ENCODE assay signal across 11 cellular contexts in genomic region chr5:157971466-157972324, GRCh38.
DNase-seq lines count a peak whose midpoint lies in the region; ATAC-seq and TF ChIP-seq lines count a peak whose summit lies in the region.
"Had no signal": no experiment of that assay in that cellular context is flagged by ENCODE, and none has a peak within 500 bp of the region (broad histone marks: within the 10 kb centered on the region; RNA-seq: fewer than 3 reads in every experiment).

No MANE protein-coding gene starts in this region.

- CTCF ChIA-PET in T-cell (lab: Charles Lee), result no interaction called here

- no peaks in the 10 kb centered on the region for H3K9me3 ChIP-seq in thyroid gland

- no peaks in the 10 kb centered on the region for H3K36me3 Mint-ChIP-seq in T-cell

- DNase-seq in NCI-H2107 treated with DMSO at 0.1 percent for 48 hours (lab: John Stamatoyannopoulos, UW; ENCODE audit: unreplicated experiment) (peak; percentile 65), NCI-H2107 (lab: John Stamatoyannopoulos, UW) (no peak), anterior cingulate cortex (lab: John Stamatoyannopoulos, UW) (peak in 49 of 58 donors; percentile 1 to 75 (median 27)), iPS-NIHi11 (ENCODE audit: low spot score) (peak; percentile 59), thyroid gland (peak; percentile 85 to 88), Kasumi-1 (lab: John Stamatoyannopoulos, UW) (no peak), T-cell (no peak)
- no peak for DNase-seq in central memory CD4-positive, alpha-beta T cell
- DNase-seq: activated T-cell treated with anti-CD3 and anti-CD28 coated beads, Interleukin-2, amount 50 U/mL, for 1 hour; DND-41; OCI-M1 had no signal

- H3K27ac ChIP-seq in thyroid gland, result peak overlapping the region; percentile 7 to 41 (median 20)

- no peak for TF ChIP-seq CTCF in thyroid gland (IDR thresholded peaks at IDR 0.05)

- no peak for TF ChIP-seq POLR2A in thyroid gland (IDR thresholded peaks at IDR 0.05)

- no peak overlapping the region for H3K4me3 ChIP-seq in thyroid gland (replicated peaks in 1 of 3)

- H3K27ac Mint-ChIP-seq in T-cell, result no peak overlapping the region

- no peak overlapping the region for H3K4me3 Mint-ChIP-seq in T-cell

- H3K27me3 ChIP-seq in thyroid gland, result no peaks in the 10 kb centered on the region

- H3K4me1 Mint-ChIP-seq in T-cell, result no peaks in the 10 kb centered on the region

- no peaks in the 10 kb centered on the region for H3K9me3 Mint-ChIP-seq in T-cell

- POLR2A ChIA-PET in T-cell (lab: Charles Lee), result interaction anchor here in 1 of 2 donors (0.6 kb wide), 1 partner anchor 730 kb away, joined by 3 read pairs; no protein-coding TSS in a partner anchor

- 7 to 25% methylated on average over 5 of the region's 5 CpGs for WGBS in thyroid gland, 2 donors

- no peak for ATAC-seq in T-cell (replicated peaks in 1 of 4)

- no peaks in the 10 kb centered on the region for H3K36me3 ChIP-seq in thyroid gland

- intact Hi-C loops in thyroid gland (cut with DNase I), result no loop called here

- peaks cover 10% of the 10 kb centered on the region in 2 donors for H3K4me1 ChIP-seq in thyroid gland

- peaks cover 16 to 25% of the 10 kb centered on the region in 2 donors for H3K27me3 Mint-ChIP-seq in T-cell

Comparison
In these comparisons a context has a peak if more than half of its experiments do, and no peak if none do; other contexts are left out.
1. DNase-seq: peak in NCI-H2107 treated with DMSO at 0.1 percent for 48 hours (single experiment), anterior cingulate cortex (49 of 58), iPS-NIHi11 (single experiment) and thyroid gland (2 of 2); none in NCI-H2107 (single experiment), Kasumi-1 (0 of 2), central memory CD4-positive, alpha-beta T cell (single experiment) and T-cell (0 of 34).